In the genomic region with DNA sequence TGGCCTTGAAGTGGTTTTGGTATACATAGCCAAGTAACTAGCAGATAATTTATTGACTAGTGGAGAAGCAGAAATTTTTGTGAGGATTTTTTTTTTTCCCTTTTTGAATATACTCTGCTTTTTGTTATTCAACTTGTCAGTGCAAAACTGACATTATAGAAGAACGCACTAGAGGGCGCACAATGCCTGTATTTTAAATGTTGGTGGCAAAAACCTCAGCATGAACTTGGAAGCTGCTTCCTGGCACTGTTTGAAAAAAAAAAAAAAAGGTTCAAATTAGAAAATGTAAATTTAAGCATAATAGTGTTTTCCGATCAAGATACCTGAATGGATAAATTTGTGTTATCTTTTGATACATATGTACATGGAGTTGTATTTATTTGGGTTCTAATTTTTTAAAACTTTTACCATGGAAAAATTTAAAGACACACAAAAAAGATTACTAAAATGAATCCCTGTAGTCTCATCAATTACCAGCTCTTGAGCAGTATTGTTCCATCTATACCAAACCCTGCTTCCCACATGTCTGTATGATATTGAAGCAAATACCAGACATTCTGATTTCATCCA, we compare ENCODE assay signal across 1 cellular context.
TF ChIP-seq lines count a peak whose summit lies in the region.

No MANE protein-coding gene starts in this region.

TF ChIP-seq in H1, 55 proteins besides CTCF, POLR2A, EP300 and RAD21 (continued from another document):
- TF ChIP-seq, protein P1, sequence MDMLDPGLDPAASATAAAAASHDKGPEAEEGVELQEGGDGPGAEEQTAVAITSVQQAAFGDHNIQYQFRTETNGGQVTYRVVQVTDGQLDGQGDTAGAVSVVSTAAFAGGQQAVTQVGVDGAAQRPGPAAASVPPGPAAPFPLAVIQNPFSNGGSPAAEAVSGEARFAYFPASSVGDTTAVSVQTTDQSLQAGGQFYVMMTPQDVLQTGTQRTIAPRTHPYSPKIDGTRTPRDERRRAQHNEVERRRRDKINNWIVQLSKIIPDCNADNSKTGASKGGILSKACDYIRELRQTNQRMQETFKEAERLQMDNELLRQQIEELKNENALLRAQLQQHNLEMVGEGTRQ (IDR thresholded peaks at IDR 0.05; ENCODE audit: low read length) = no peak
- TF ChIP-seq CTBP2 (IDR thresholded peaks at IDR 0.05; ENCODE audit: borderline replicate concordance, insufficient read depth, insufficient read length, low read length) (no peak), HDAC2 (IDR thresholded peaks at IDR 0.05; ENCODE audit: borderline replicate concordance in 1 of 2, low read depth in 2 of 2, low read length in 2 of 2) (no peak)
